ENCODE assay signal across 13 cellular contexts in the genomic region with DNA sequence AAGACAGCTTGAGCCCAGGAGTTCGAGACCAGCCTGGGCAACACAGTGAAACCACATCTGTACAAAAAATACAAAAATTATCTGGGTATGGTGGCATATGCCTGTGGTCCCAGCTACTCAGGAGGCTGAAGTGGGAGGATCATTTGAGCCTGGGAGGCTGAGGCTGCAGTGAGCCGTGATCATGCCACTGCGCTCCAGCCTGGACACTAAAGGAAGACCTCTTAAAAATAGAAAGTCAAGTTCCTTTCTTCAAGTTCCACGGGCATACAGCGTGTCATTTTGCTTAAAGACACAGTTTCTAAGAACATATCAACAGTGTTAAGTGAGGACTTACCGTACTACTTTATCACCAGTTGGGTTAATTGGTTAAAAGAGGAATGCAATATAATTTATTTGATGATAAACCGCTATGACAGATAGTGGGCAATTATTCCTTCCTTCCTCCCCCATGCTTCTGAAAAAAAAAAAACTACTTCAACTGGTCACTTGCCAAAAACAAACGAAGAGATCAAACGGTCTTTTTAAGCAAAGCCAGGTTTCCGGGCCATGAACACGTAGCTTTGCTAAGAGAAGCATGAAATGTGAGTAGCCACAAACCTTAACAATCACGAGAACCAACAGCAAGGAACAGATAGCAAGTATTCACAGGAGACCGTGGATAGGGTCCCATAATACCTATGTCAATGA. TPM values are rescaled to one million over a fixed set of nuclear protein-coding genes. Genes with fewer than 3 reads are reported as not detected.
DNase-seq lines count a peak whose midpoint lies in the region; TF ChIP-seq lines count a peak whose summit lies in the region.
"Had no signal": no experiment of that assay in that cellular context is flagged by ENCODE, and none has a peak within 500 bp of the region (broad histone marks: within the 10 kb centered on the region; RNA-seq: fewer than 3 reads in every experiment).

No MANE protein-coding gene starts in this region.

- H3F3A ChIP-seq in MM.1S (ENCODE audit: insufficient read depth, low read length) = no peaks in the 10 kb centered on the region

- H3K4me2 ChIP-seq in MM.1S (ENCODE audit: low read depth, low read length) = no peak overlapping the region

- peaks cover 9% of the 10 kb centered on the region for H3K4me1 Mint-ChIP-seq in activated CD4-positive, alpha-beta memory T cell treated with anti-CD3 and anti-CD28 coated beads for 36 hours (ENCODE audit: low read depth)

- H3K36me3 ChIP-seq in MM.1S (replicated peaks; ENCODE audit: insufficient read depth, low read length) (no peaks in the 10 kb centered on the region; the same call in 1 of the 2 replicates), brain microvascular endothelial cell (replicated peaks) (no peaks in the 10 kb centered on the region)

- no peak overlapping the region for H3K27ac ChIP-seq in MM.1S (ENCODE audit: low read length)
- no peak overlapping the region for H3K27ac ChIP-seq in brain microvascular endothelial cell
- H3K27ac ChIP-seq: coronary artery had no signal

- H3K79me2 ChIP-seq in MM.1S (ENCODE audit: low read length) = peaks cover 93% of the 10 kb centered on the region

- no peaks in the 10 kb centered on the region for H3K9me2 ChIP-seq in MM.1S (replicated peaks; ENCODE audit: insufficient read depth, low read length)

- no peaks in the 10 kb centered on the region for H3K9me3 Mint-ChIP-seq in activated CD4-positive, alpha-beta memory T cell treated with anti-CD3 and anti-CD28 coated beads for 36 hours

- POLR2A ChIA-PET in activated CD4-positive, alpha-beta memory T cell treated with anti-CD3 and anti-CD28 coated beads for 36 hours (lab: Charles Lee) = no interaction called here

- no peaks in the 10 kb centered on the region for H3K9me3 ChIP-seq in MM.1S (replicated peaks; ENCODE audit: insufficient read depth, low read length)

- CTCF ChIA-PET in activated CD4-positive, alpha-beta memory T cell treated with anti-CD3 and anti-CD28 coated beads for 36 hours (lab: Charles Lee) = no interaction called here

- intact Hi-C loops in activated CD4-positive, alpha-beta memory T cell treated with anti-CD3 and anti-CD28 coated beads for 36 hours (cut with micrococcal nuclease) = loop anchor here (2.0 kb wide), 1 partner anchor 55 kb away; no protein-coding TSS in a partner anchor

- H2AFZ ChIP-seq in MM.1S (ENCODE audit: low read length) = no peak overlapping the region

- no peak overlapping the region for H3K4me3 Mint-ChIP-seq in activated CD4-positive, alpha-beta memory T cell treated with anti-CD3 and anti-CD28 coated beads for 36 hours

- H4K20me1 ChIP-seq in MM.1S (ENCODE audit: insufficient read depth, low read length) = no peaks in the 10 kb centered on the region

- DNase-seq in A172 (ENCODE audit: low spot score) (peak; percentile 59), HFF-Myc (ENCODE audit: extremely low read depth, low read depth) (peak; percentile 51), astrocyte of the cerebellum (ENCODE audit: low read depth) (peak; percentile 85), left kidney (ENCODE audit: low read depth, low spot score) (peak; percentile 30), GM19240 (ENCODE audit: insufficient read length, low spot score) (no peak), MM.1S (no peak), brain microvascular endothelial cell (no peak)
- DNase-seq in activated CD4-positive, alpha-beta memory T cell treated with anti-CD3 and anti-CD28 coated beads for 36 hours = no peak
- DNase-seq: activated CD4-positive, CD25-positive, alpha-beta regulatory T cell; activated T-cell treated with anti-CD3 and anti-CD28 coated beads for 4 hours; NCI-H2107; stimulated activated CD4-positive, alpha-beta T cell treated with anti-CD3 and anti-CD28 coated beads, Interleukin-12 subunit alpha, Interleukin-12 subunit beta, amount 100 ng/mL, for 4 hours had no signal

- no peak overlapping the region for H3K9ac ChIP-seq in MM.1S (ENCODE audit: low read length)

- no peaks in the 10 kb centered on the region for H3K36me3 Mint-ChIP-seq in activated CD4-positive, alpha-beta memory T cell treated with anti-CD3 and anti-CD28 coated beads for 36 hours

- H3K27me3 ChIP-seq in MM.1S (replicated peaks; ENCODE audit: insufficient read depth, low read length) (no peaks in the 10 kb centered on the region), brain microvascular endothelial cell (replicated peaks) (no peaks in the 10 kb centered on the region)

- H3K27ac Mint-ChIP-seq in activated CD4-positive, alpha-beta memory T cell treated with anti-CD3 and anti-CD28 coated beads for 36 hours = no peak overlapping the region

- H3K4me3 ChIP-seq in HFF-Myc (replicated peaks; ENCODE audit: low read depth, low read length) (no peak overlapping the region), astrocyte of the cerebellum (ENCODE audit: low read depth, low read length) (no peak overlapping the region), MM.1S (ENCODE audit: low read length) (no peak overlapping the region), brain microvascular endothelial cell (ENCODE audit: low read depth, low read length) (no peak overlapping the region)
- H3K4me3 ChIP-seq: coronary artery had no signal

- no peak for TF ChIP-seq CTCF in HFF-Myc (IDR thresholded peaks at IDR 0.05; ENCODE audit: low read depth, low read length, missing control alignments)
- no peak for TF ChIP-seq CTCF in astrocyte of the cerebellum (IDR thresholded peaks at IDR 0.05; ENCODE audit: low read depth, low read length, missing control alignments)
- TF ChIP-seq CTCF in MM.1S (IDR thresholded peaks at IDR 0.05; ENCODE audit: low read length) = no peak
- TF ChIP-seq CTCF in brain microvascular endothelial cell (IDR thresholded peaks at IDR 0.05; ENCODE audit: low read depth, low read length, missing control alignments) = no peak

- in situ Hi-C loops in astrocyte of the cerebellum (cut with HindIII; ENCODE audit: low sequenced_read_pairs) (no loop called here), brain microvascular endothelial cell (cut with HindIII; ENCODE audit: low pct_ligation_motif_present, low sequenced_read_pairs) (no loop called here)

- no peaks in the 10 kb centered on the region for H3K27me3 Mint-ChIP-seq in activated CD4-positive, alpha-beta memory T cell treated with anti-CD3 and anti-CD28 coated beads for 36 hours

- no peaks in the 10 kb centered on the region for H3K4me1 ChIP-seq in MM.1S (ENCODE audit: low read length)

RNA-seq across cellular contexts. Expression of a gene that starts 21.4 kb away (rescaled TPM):
- 8.9 and 27.7 TPM in 2 replicates for total RNA-seq in A172 (2014; rRNA removed; shearing (Covaris generic))
- total RNA-seq in activated CD4-positive, alpha-beta memory T cell treated with anti-CD3 and anti-CD28 coated beads for 36 hours = 10 to 100 TPM; 10.1 to 12.1 TPM

Comparison
In these comparisons a context has a peak if more than half of its experiments do, and no peak if none do; other contexts are left out.
1. DNase-seq: peak in A172 (single experiment), HFF-Myc (single experiment), astrocyte of the cerebellum (single experiment) and left kidney (single experiment); none in GM19240 (single experiment), MM.1S (single experiment), activated CD4-positive, alpha-beta memory T cell treated with anti-CD3 and anti-CD28 coated beads for 36 hours (single experiment) and brain microvascular endothelial cell (single experiment).